Comparison of ENCODE assay signal across 1 cellular context in genomic region chr22:39207141-39208012, GRCh38.
TF ChIP-seq lines count a peak whose summit lies in the region.

No MANE protein-coding gene starts in this region.

TF ChIP-seq in HCT116, 20 proteins besides CTCF, POLR2A, EP300 and RAD21:
- TF ChIP-seq JUND (IDR thresholded peaks at IDR 0.05) (no peak), EGR1 (IDR thresholded peaks at IDR 0.05; ENCODE audit: low read depth) (no peak), YY1 (IDR thresholded peaks at IDR 0.05; ENCODE audit: extremely low read depth, insufficient replicate concordance, low read depth, low read length) (no peak), REST (IDR thresholded peaks at IDR 0.05; ENCODE audit: low read depth) (no peak), POLR2AphosphoS5 (IDR thresholded peaks at IDR 0.05; ENCODE audit: low read depth, low read length) (no peak), EZH2 (IDR thresholded peaks at IDR 0.05) (no peak), EZH2phosphoT487 (IDR thresholded peaks at IDR 0.05; ENCODE audit: borderline replicate concordance) (no peak), ZBTB33 (IDR thresholded peaks at IDR 0.05; ENCODE audit: extremely low read depth, insufficient replicate concordance, low read length) (no peak), ATF3 (IDR thresholded peaks at IDR 0.05) (no peak), FOSL1 (IDR thresholded peaks at IDR 0.05; ENCODE audit: low read depth) (no peak), ZFX (IDR thresholded peaks at IDR 0.05) (no peak), CEBPB (IDR thresholded peaks at IDR 0.05; ENCODE audit: low read depth) (no peak)
- TF ChIP-seq, protein P1, sequence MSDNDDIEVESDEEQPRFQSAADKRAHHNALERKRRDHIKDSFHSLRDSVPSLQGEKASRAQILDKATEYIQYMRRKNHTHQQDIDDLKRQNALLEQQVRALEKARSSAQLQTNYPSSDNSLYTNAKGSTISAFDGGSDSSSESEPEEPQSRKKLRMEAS (IDR thresholded peaks at IDR 0.05), result no peak
